Comparison of ENCODE assay signal across 15 cellular contexts in genomic region chr11:73382747-73383146, GRCh38. TPM values are rescaled to one million over a fixed set of nuclear protein-coding genes. Genes with fewer than 3 reads are reported as not detected.
DNase-seq lines count a peak whose midpoint lies in the region; ATAC-seq and TF ChIP-seq lines count a peak whose summit lies in the region.
"Had no signal": no experiment of that assay in that cellular context is flagged by ENCODE, and none has a peak within 500 bp of the region (broad histone marks: within the 10 kb centered on the region; RNA-seq: fewer than 3 reads in every experiment).

No MANE protein-coding gene starts in this region.

- H3K4me3 Mint-ChIP-seq in CD14-positive monocyte (peak overlapping the region in 1 of 2 donors; percentile 65), IgD-negative memory B cell (peak overlapping the region; percentile 60 to 98 (median 91)), osteocyte (ENCODE audit: unreplicated experiment) (no peak overlapping the region)
- H3K4me3 Mint-ChIP-seq in central memory CD8-positive, alpha-beta T cell: no peak overlapping the region
- H3K4me3 Mint-ChIP-seq: activated T-cell treated with anti-CD3 and anti-CD28 coated beads, Interleukin-2, amount 50 U/mL, for 4 hours; T-helper 2 cell treated with Interferon-gamma antibody and Interleukin-4, amounts not matched to agents 5 μg/mL and 100 μg/mL, for 36 hours had no signal

- no peak for ATAC-seq in central memory CD8-positive, alpha-beta T cell (replicated peaks; ENCODE audit: extremely low read depth, poor library complexity, severe bottlenecking)
- ATAC-seq: activated T-cell treated with anti-CD3 and anti-CD28 coated beads, Interleukin-2, amount 50 U/mL, for 4 hours had no signal

- H3K4me1 Mint-ChIP-seq in CD14-positive monocyte (peaks cover 99% of the 10 kb centered on the region), IgD-negative memory B cell (peaks cover 68 to 94% (median 84%) of the 10 kb centered on the region in 3 donors), osteocyte (ENCODE audit: unreplicated experiment) (peaks cover 58% of the 10 kb centered on the region)
- peaks cover 70% of the 10 kb centered on the region for H3K4me1 Mint-ChIP-seq in central memory CD8-positive, alpha-beta T cell

- peaks cover 49 to 76% of the 10 kb centered on the region in 2 donors for H3K36me3 Mint-ChIP-seq in CD14-positive monocyte
- no peaks in the 10 kb centered on the region for H3K36me3 Mint-ChIP-seq in IgD-negative memory B cell
- H3K36me3 Mint-ChIP-seq in central memory CD8-positive, alpha-beta T cell (ENCODE audit: insufficient read depth): peaks cover 46% of the 10 kb centered on the region
- H3K36me3 Mint-ChIP-seq in osteocyte (ENCODE audit: unreplicated experiment): no peaks in the 10 kb centered on the region

- DNase-seq in CD14-positive monocyte (ENCODE audit: low spot score): no peak
- DNase-seq in central memory CD8-positive, alpha-beta T cell (ENCODE audit: low spot score in 2 of 2): no peak
- no peak for DNase-seq in osteocyte (ENCODE audit: extremely low spot score, unreplicated experiment)
- no peak for DNase-seq in foreskin fibroblast
- no peak for DNase-seq in NCI-H1048 (lab: John Stamatoyannopoulos, UW)
- DNase-seq in NCI-H1092 treated with DMSO at 0.1 percent for 48 hours (lab: John Stamatoyannopoulos, UW): no peak
- DNase-seq in NCI-H146 (lab: John Stamatoyannopoulos, UW): no peak
- DNase-seq: activated T-cell treated with anti-CD3 and anti-CD28 coated beads, Interleukin-2, amount 50 U/mL, for 4 hours; esophagus squamous epithelium; MG63; NCI-H2107; NCI-H748 treated with DMSO at 0.1 percent for 48 hours; tibial artery had no signal

- intact Hi-C loops in CD14-positive monocyte (cut with micrococcal nuclease): no loop called here

- no peaks in the 10 kb centered on the region for H3K9me3 Mint-ChIP-seq in CD14-positive monocyte
- no peaks in the 10 kb centered on the region for H3K9me3 Mint-ChIP-seq in IgD-negative memory B cell
- H3K9me3 Mint-ChIP-seq in central memory CD8-positive, alpha-beta T cell: no peaks in the 10 kb centered on the region
- no peaks in the 10 kb centered on the region for H3K9me3 Mint-ChIP-seq in osteocyte (ENCODE audit: unreplicated experiment)
- H3K9me3 Mint-ChIP-seq: activated T-cell treated with anti-CD3 and anti-CD28 coated beads, Interleukin-2, amount 50 U/mL, for 4 hours; T-helper 2 cell treated with Interferon-gamma antibody and Interleukin-4, amounts not matched to agents 5 μg/mL and 100 μg/mL, for 36 hours had no signal

- H3K27me3 Mint-ChIP-seq in CD14-positive monocyte (ENCODE audit: low read depth in 3 of 3) (no peaks in the 10 kb centered on the region), IgD-negative memory B cell (no peaks in the 10 kb centered on the region), osteocyte (ENCODE audit: unreplicated experiment) (no peaks in the 10 kb centered on the region)
- no peaks in the 10 kb centered on the region for H3K27me3 Mint-ChIP-seq in central memory CD8-positive, alpha-beta T cell

- H3K27ac Mint-ChIP-seq in CD14-positive monocyte: peak overlapping the region; percentile 94 to 99 (median 98)
- H3K27ac Mint-ChIP-seq in IgD-negative memory B cell: peak overlapping the region; percentile 99 to 100 (median 100)
- peak overlapping the region; percentile 80 for H3K27ac Mint-ChIP-seq in central memory CD8-positive, alpha-beta T cell (ENCODE audit: low read depth)
- peak overlapping the region; percentile 57 for H3K27ac Mint-ChIP-seq in osteocyte (ENCODE audit: unreplicated experiment)

- H3K4me3 ChIP-seq in foreskin fibroblast (ENCODE audit: low read depth in 1 of 2, low read length in 2 of 2): no peak overlapping the region
- H3K4me3 ChIP-seq: esophagus squamous epithelium, MG63, tibial artery had no signal

- TF ChIP-seq CTCF in CD14-positive monocyte (IDR thresholded peaks at IDR 0.05): no peak
- TF ChIP-seq CTCF in osteocyte (IDR thresholded peaks at IDR 0.05): no peak
- TF ChIP-seq CTCF in foreskin fibroblast (IDR thresholded peaks at IDR 0.05; ENCODE audit: low read depth, low read length): no peak

RNA-seq across cellular contexts. Expression of gene RELT, which starts 6.5 kb away (rescaled TPM):
- polyA plus RNA-seq in CD14-positive monocyte (10 to 100 TPM; 16.4 to 27.3 TPM), IgD-negative memory B cell (29.9 TPM)
- total RNA-seq in osteocyte: 3.3 and 4.1 TPM in 2 replicates

Comparison
In these comparisons a context has a peak if more than half of its experiments do, and no peak if none do; other contexts are left out.
1. H3K4me3 Mint-ChIP-seq: peak in IgD-negative memory B cell (4 of 4); none in central memory CD8-positive, alpha-beta T cell (single experiment) and osteocyte (single experiment).
2. Peak in every context shown above with its lines, with median percentiles within 50 percentile points of each other: H3K27ac Mint-ChIP-seq.